Comparison of ENCODE assay signal across 1 cellular context in genomic region chr11:40062616-40063015, GRCh38.
TF ChIP-seq lines count a peak whose summit lies in the region.

No MANE protein-coding gene starts in this region.

TF ChIP-seq in SK-N-SH, 30 proteins besides CTCF, POLR2A, EP300 and RAD21 (continued from another document):
- no peak for TF ChIP-seq PBX3 (IDR thresholded peaks at IDR 0.05)
- no peak for TF ChIP-seq FOXJ3 (CRISPR knock-in tag; IDR thresholded peaks at IDR 0.05)
- TF ChIP-seq NFIC (IDR thresholded peaks at IDR 0.05; ENCODE audit: borderline replicate concordance), result no peak
- TF ChIP-seq, protein P1, sequence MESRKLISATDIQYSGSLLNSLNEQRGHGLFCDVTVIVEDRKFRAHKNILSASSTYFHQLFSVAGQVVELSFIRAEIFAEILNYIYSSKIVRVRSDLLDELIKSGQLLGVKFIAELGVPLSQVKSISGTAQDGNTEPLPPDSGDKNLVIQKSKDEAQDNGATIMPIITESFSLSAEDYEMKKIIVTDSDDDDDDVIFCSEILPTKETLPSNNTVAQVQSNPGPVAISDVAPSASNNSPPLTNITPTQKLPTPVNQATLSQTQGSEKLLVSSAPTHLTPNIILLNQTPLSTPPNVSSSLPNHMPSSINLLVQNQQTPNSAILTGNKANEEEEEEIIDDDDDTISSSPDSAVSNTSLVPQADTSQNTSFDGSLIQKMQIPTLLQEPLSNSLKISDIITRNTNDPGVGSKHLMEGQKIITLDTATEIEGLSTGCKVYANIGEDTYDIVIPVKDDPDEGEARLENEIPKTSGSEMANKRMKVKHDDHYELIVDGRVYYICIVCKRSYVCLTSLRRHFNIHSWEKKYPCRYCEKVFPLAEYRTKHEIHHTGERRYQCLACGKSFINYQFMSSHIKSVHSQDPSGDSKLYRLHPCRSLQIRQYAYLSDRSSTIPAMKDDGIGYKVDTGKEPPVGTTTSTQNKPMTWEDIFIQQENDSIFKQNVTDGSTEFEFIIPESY (IDR thresholded peaks at IDR 0.05; ENCODE audit: borderline replicate concordance, low read depth), result no peak
- no peak for TF ChIP-seq SMC3 (IDR thresholded peaks at IDR 0.05; ENCODE audit: low read depth, low read length)
- no peak for TF ChIP-seq TEAD4 (IDR thresholded peaks at IDR 0.05; ENCODE audit: borderline replicate concordance, insufficient read depth)
- no peak for TF ChIP-seq GATA2 (CRISPR knock-in tag; IDR thresholded peaks at IDR 0.05)
- TF ChIP-seq YY1 (IDR thresholded peaks at IDR 0.05; ENCODE audit: low read depth), result no peak
- TF ChIP-seq MEF2A (IDR thresholded peaks at IDR 0.05; ENCODE audit: borderline replicate concordance, low read depth), result no peak
- no peak for TF ChIP-seq RCOR1 (IDR thresholded peaks at IDR 0.05; ENCODE audit: low read length)
- TF ChIP-seq TAF1 (IDR thresholded peaks at IDR 0.05; ENCODE audit: borderline replicate concordance, low read depth, low read length), result no peak
- TF ChIP-seq RXRA (IDR thresholded peaks at IDR 0.05; ENCODE audit: borderline replicate concordance, low read depth), result no peak
- no peak for TF ChIP-seq FOXM1 (IDR thresholded peaks at IDR 0.05; ENCODE audit: low read depth)
- no peak for TF ChIP-seq REST (IDR thresholded peaks at IDR 0.05; ENCODE audit: low read depth, low read length)
- no peak for TF ChIP-seq MAX (IDR thresholded peaks at IDR 0.05; ENCODE audit: low read depth)
- no peak for TF ChIP-seq NRF1 (IDR thresholded peaks at IDR 0.05; ENCODE audit: low read depth, low read length)
- no peak for TF ChIP-seq EZH2phosphoT487 (IDR thresholded peaks at IDR 0.05; ENCODE audit: borderline replicate concordance, low read depth)
TF ChIP-seq in SK-N-SH: peak in this region for 0.
